12 cellular contexts compared by ENCODE assay signal in genomic region chr9:137262173-137262908, GRCh38. TPM values are rescaled to one million over a fixed set of nuclear protein-coding genes. Genes with fewer than 3 reads are reported as not detected.
DNase-seq lines count a peak whose midpoint lies in the region; ATAC-seq, FAIRE-seq and TF ChIP-seq lines count a peak whose summit lies in the region.
"Not testable (repeated sequence)": the region's sequence is repeated elsewhere in the genome, so short reads cannot be mapped to it uniquely, and the experiment has no call there.
"Had no signal": no experiment of that assay in that cellular context is flagged by ENCODE, and none has a peak within 500 bp of the region (broad histone marks: within the 10 kb centered on the region; RNA-seq: fewer than 3 reads in every experiment).

No MANE protein-coding gene starts in this region.

- not testable (repeated sequence) for H3K4me3 ChIP-seq in NB4 (ENCODE audit: low read depth, low read length); breast epithelium; sigmoid colon

- not testable (repeated sequence) for TF ChIP-seq EP300 in sigmoid colon (IDR thresholded peaks at IDR 0.05)

- in situ Hi-C loops in SK-MEL-5 (cut with HindIII; ENCODE audit: low pct_unique_long_range_greater_than_20kb, low sequenced_read_pairs) = not testable (repeated sequence)

- WGBS in sigmoid colon, 2 donors = 35 to 49% methylated on average over 15 of the region's 15 CpGs

- DNase-seq in A172 (ENCODE audit: low spot score) (peak; percentile 60), SK-MEL-5 (ENCODE audit: low read depth, low spot score) (peak; percentile 59), fibroblast of peridontal ligament (ENCODE audit: extremely low read depth) (peak; percentile 52), left colon (peak in 1 of 2 donors; percentile 28)
- DNase-seq in NB4 (ENCODE audit: low read depth); breast epithelium (ENCODE audit: low spot score in 2 of 2); sigmoid colon: not testable (repeated sequence)

- not testable (repeated sequence) for H3K27ac ChIP-seq in breast epithelium, sigmoid colon

- intact Hi-C loops in breast epithelium (cut with DNase I; ENCODE audit: low total_unique reads); left colon (cut with DNase I, micrococcal nuclease); sigmoid colon (cut with DNase I): not testable (repeated sequence)

- not testable (repeated sequence) for H3K9me3 ChIP-seq in breast epithelium, sigmoid colon

- TF ChIP-seq CTCF in NB4 (IDR thresholded peaks at IDR 0.05; ENCODE audit: low read depth, low read length) (peak; percentile 14), breast epithelium (IDR thresholded peaks at IDR 0.05) (peak in 2 of 3 donors; percentile 35 to 44), sigmoid colon (IDR thresholded peaks at IDR 0.05) (peak in 3 of 4 experiments; percentile 35 to 51 (median 36))

- H3K36me3 ChIP-seq in breast epithelium = not testable (repeated sequence)
- peaks cover 9 to 63% (median 41%) of the 10 kb centered on the region in 4 donors for H3K36me3 ChIP-seq in sigmoid colon

- not testable (repeated sequence) for TF ChIP-seq POLR2A in NB4 (IDR thresholded peaks at IDR 0.05; ENCODE audit: extremely low read depth, insufficient read length); breast epithelium (IDR thresholded peaks at IDR 0.05); sigmoid colon (IDR thresholded peaks at IDR 0.05)

- not testable (repeated sequence) for H3K27me3 ChIP-seq in breast epithelium, sigmoid colon

- peak; percentile 32 for ATAC-seq in left colon

- peak; percentile 89 for FAIRE-seq in G401.6 (lab: Jason Lieb, UNC)

- not testable (repeated sequence) for H3K4me1 ChIP-seq in breast epithelium, sigmoid colon

RNA-seq across cellular contexts. Expression of gene NELFB, which starts 7.2 kb away (rescaled TPM):
- total RNA-seq in A172 (2014; rRNA removed; shearing (Covaris generic)) = 104 and 116 TPM in 2 replicates
- 47.3 and 47.4 TPM in 2 replicates for total RNA-seq in SK-MEL-5 (2014; rRNA removed; shearing (Covaris generic))
- polyA plus RNA-seq in SK-MEL-5 (2015; cell fraction: cytosol; rRNA removed) = 81.8 and 90.6 TPM in 2 replicates
- 53.3 and 54.8 TPM in 2 replicates for polyA plus RNA-seq in SK-MEL-5 (2015; cell fraction: nucleus; rRNA removed)
- 10 to 100 TPM; 32.6 to 39.2 (median 38.7) TPM for total RNA-seq in breast epithelium
- total RNA-seq in left colon = 10 to 100 TPM; 61.6 to 70.3 TPM
- total RNA-seq in sigmoid colon = 10 to 100 TPM; 24.7 to 36.5 (median 33.2) TPM
- polyA plus RNA-seq in sigmoid colon = 10 to 100 TPM; 41.6 to 70.5 (median 45.0) TPM

RNA-seq across cellular contexts. Expression of gene STPG3, which starts 11.3 kb away (rescaled TPM):
- not detected in 2 replicates for total RNA-seq in A172 (2014; rRNA removed; shearing (Covaris generic))
- total RNA-seq in SK-MEL-5 (2014; rRNA removed; shearing (Covaris generic)) = not detected in 2 replicates
- polyA plus RNA-seq in SK-MEL-5 (2015; cell fraction: cytosol; rRNA removed) = not detected in 2 replicates
- polyA plus RNA-seq in SK-MEL-5 (2015; cell fraction: nucleus; rRNA removed) = not detected in 2 replicates
- not detected for total RNA-seq in breast epithelium
- total RNA-seq in left colon = not detected
- not detected for total RNA-seq in sigmoid colon
- not detected for polyA plus RNA-seq in sigmoid colon
- total RNA-seq: aorta; naive thymus-derived CD4-positive, alpha-beta T cell; NCI-H460; skeletal muscle tissue had no signal
- polyA plus RNA-seq: aorta; naive thymus-derived CD4-positive, alpha-beta T cell had no signal

RNA-seq across cellular contexts. Expression of gene TOR4A, which starts 15.2 kb away (rescaled TPM):
- total RNA-seq in A172 (2014; rRNA removed; shearing (Covaris generic)) = 79.6 and 94.5 TPM in 2 replicates
- total RNA-seq in SK-MEL-5 (2014; rRNA removed; shearing (Covaris generic)) = 0.03 and 0.13 TPM in 2 replicates
- polyA plus RNA-seq in SK-MEL-5 (2015; cell fraction: cytosol; rRNA removed) = 0.20 and 0.33 TPM in 2 replicates
- polyA plus RNA-seq in SK-MEL-5 (2015; cell fraction: nucleus; rRNA removed) = 0.04 and 0.22 TPM in 2 replicates
- total RNA-seq in breast epithelium (1 to 10 TPM; 2.9 to 5.4 (median 3.7) TPM), left colon (10 to 100 TPM; 59.3 to 60.8 TPM), sigmoid colon (1 to 10 TPM; 3.8 to 4.3 (median 3.9) TPM)
- polyA plus RNA-seq in sigmoid colon = 10 to 100 TPM in 1 of 3 donors, 1 to 10 TPM in 2; 5.1 to 33.0 (median 6.6) TPM

RNA-seq across cellular contexts. Expression of gene TUBB4B, which starts 21.3 kb away (rescaled TPM):
- 599 and 717 TPM in 2 replicates for total RNA-seq in A172 (2014; rRNA removed; shearing (Covaris generic))
- 66.1 and 81.2 TPM in 2 replicates for total RNA-seq in SK-MEL-5 (2014; rRNA removed; shearing (Covaris generic))
- polyA plus RNA-seq in SK-MEL-5 (2015; cell fraction: cytosol; rRNA removed) = 403 and 491 TPM in 2 replicates
- polyA plus RNA-seq in SK-MEL-5 (2015; cell fraction: nucleus; rRNA removed) = 187 and 188 TPM in 2 replicates
- total RNA-seq in breast epithelium (100 to 1,000 TPM; 112 to 188 (median 183) TPM), left colon (100 to 1,000 TPM; 353 to 486 TPM), sigmoid colon (100 to 1,000 TPM; 141 to 196 (median 164) TPM)
- 100 to 1,000 TPM; 292 to 505 (median 444) TPM for polyA plus RNA-seq in sigmoid colon

RNA-seq across cellular contexts. Expression of gene SLC34A3, which starts 31.6 kb away (rescaled TPM):
- total RNA-seq in A172 (2014; rRNA removed; shearing (Covaris generic)) = 1.1 and 1.6 TPM in 2 replicates
- total RNA-seq in SK-MEL-5 (2014; rRNA removed; shearing (Covaris generic)) = not detected in 2 replicates
- not detected in 2 replicates for polyA plus RNA-seq in SK-MEL-5 (2015; cell fraction: cytosol; rRNA removed)
- polyA plus RNA-seq in SK-MEL-5 (2015; cell fraction: nucleus; rRNA removed) = not detected in 2 replicates
- total RNA-seq in breast epithelium = not detected
- not detected for total RNA-seq in left colon
- total RNA-seq in sigmoid colon = not detected
- polyA plus RNA-seq in sigmoid colon = not detected
- total RNA-seq: aorta, NCI-H460, skeletal muscle tissue had no signal
- polyA plus RNA-seq: aorta; naive thymus-derived CD4-positive, alpha-beta T cell had no signal

Comparison
In these comparisons a context has a peak if more than half of its experiments do, and no peak if none do; other contexts are left out.
1. RNA of gene TOR4A, which starts 15.2 kb away (total RNA-seq): 79.6 to 94.5 TPM in A172 and 59.3 to 60.8 TPM in left colon; 3.8 to 4.3 TPM in sigmoid colon, 2.9 to 5.4 TPM in breast epithelium and 0.03 to 0.13 TPM in SK-MEL-5; every median in the first group is over 4 times any median in the second.
2. Peak in every context shown above with its lines, with median percentiles within 50 percentile points of each other: CTCF ChIP-seq.